31 cellular contexts compared by ENCODE assay signal in genomic region chr7:154564676-154565075, GRCh38.
"Had no signal": no experiment of that assay in that cellular context is flagged by ENCODE, and none has a peak within 500 bp of the region (broad histone marks: within the 10 kb centered on the region; RNA-seq: fewer than 3 reads in every experiment).

No MANE protein-coding gene starts in this region.

- H3K27ac Mint-ChIP-seq: activated B cell treated with CpG ODN at 0.5 μM for 24 hours; activated CD4-positive, alpha-beta memory T cell treated with anti-CD3 and anti-CD28 coated beads, Interleukin-2, amount 10 ng/mL, durations not matched to agents 7 days and 5 days; activated naive CD8-positive, alpha-beta T cell; activated T-cell treated with anti-CD3 and anti-CD28 coated beads, Interleukin-2, amount 50 U/mL, for 24 hours; activated T-cell treated with anti-CD3 and anti-CD28 coated beads, Interleukin-2, amount 50 U/mL, for 72 hours; dendritic cell treated with granulocyte-macrophage colony-stimulating factor and Interleukin-4, amounts not matched to agents 40 ng/mL and 50 ng/mL, for 4 days; effector memory CD8-positive, alpha-beta T cell; T-helper 17 cell; T-helper 2 cell treated with Interferon-gamma antibody and Interleukin-4, amounts not matched to agents 5 μg/mL and 100 μg/mL, for 36 hours had no signal

- H3K27me3 Mint-ChIP-seq: activated B cell treated with CpG ODN at 0.5 μM for 24 hours; activated CD4-positive, alpha-beta memory T cell treated with anti-CD3 and anti-CD28 coated beads, Interleukin-2, amount 10 ng/mL, durations not matched to agents 7 days and 5 days; activated T-cell treated with anti-CD3 and anti-CD28 coated beads, Interleukin-2, amount 50 U/mL, for 24 hours; dendritic cell treated with granulocyte-macrophage colony-stimulating factor and Interleukin-4, amounts not matched to agents 40 ng/mL and 50 ng/mL, for 4 days; effector memory CD8-positive, alpha-beta T cell; T-helper 17 cell had no signal

- H3K4me3 ChIP-seq: body of pancreas, coronary artery, esophagus squamous epithelium, gastroesophageal sphincter had no signal

- H3K4me1 Mint-ChIP-seq: activated B cell treated with CpG ODN at 0.5 μM for 24 hours; activated CD4-positive, alpha-beta memory T cell treated with anti-CD3 and anti-CD28 coated beads, Interleukin-2, amount 10 ng/mL, durations not matched to agents 7 days and 5 days; T-helper 17 cell had no signal

- H3K27me3 ChIP-seq: body of pancreas, esophagus squamous epithelium, gastroesophageal sphincter had no signal

- H3K36me3 Mint-ChIP-seq: activated naive CD8-positive, alpha-beta T cell had no signal

- H3K27ac ChIP-seq: body of pancreas, coronary artery, esophagus squamous epithelium, gastroesophageal sphincter, WERI-Rb-1 had no signal

- H3K36me3 ChIP-seq: esophagus squamous epithelium, gastroesophageal sphincter, WERI-Rb-1 had no signal

- ATAC-seq: activated CD4-positive, CD25-positive, alpha-beta regulatory T cell treated with anti-CD3 and anti-CD28 coated beads, Interleukin-2, amount 50 U/mL, for 24 hours; activated T-cell treated with anti-CD3 and anti-CD28 coated beads, Interleukin-2, amount 50 U/mL, for 72 hours; body of pancreas; effector memory CD8-positive, alpha-beta T cell; gastroesophageal sphincter; T-helper 17 cell had no signal

- H3K4me1 ChIP-seq: body of pancreas, esophagus squamous epithelium, gastroesophageal sphincter had no signal

- H3K4me3 Mint-ChIP-seq: activated B cell treated with CpG ODN at 0.5 μM for 24 hours; activated CD4-positive, alpha-beta memory T cell treated with anti-CD3 and anti-CD28 coated beads, Interleukin-2, amount 10 ng/mL, durations not matched to agents 7 days and 5 days; activated naive CD8-positive, alpha-beta T cell; activated T-cell treated with anti-CD3 and anti-CD28 coated beads, Interleukin-2, amount 50 U/mL, for 24 hours; activated T-cell treated with anti-CD3 and anti-CD28 coated beads, Interleukin-2, amount 50 U/mL, for 72 hours; dendritic cell treated with granulocyte-macrophage colony-stimulating factor and Interleukin-4, amounts not matched to agents 40 ng/mL and 50 ng/mL, for 4 days; effector memory CD8-positive, alpha-beta T cell; T-helper 17 cell; T-helper 2 cell treated with Interferon-gamma antibody and Interleukin-4, amounts not matched to agents 5 μg/mL and 100 μg/mL, for 36 hours had no signal

- DNase-seq: activated B cell treated with CpG ODN at 0.5 μM for 24 hours; activated CD4-positive, alpha-beta memory T cell treated with anti-CD3 and anti-CD28 coated beads, Interleukin-2, amount 10 ng/mL, durations not matched to agents 7 days and 5 days; activated CD4-positive, alpha-beta T cell treated with anti-CD3 and anti-CD28 coated beads for 48 hours; activated CD4-positive, alpha-beta T cell treated with anti-CD3 and anti-CD28 coated beads, Interleukin-2, amount 50 U/mL, for 4 hours; activated CD8-positive, alpha-beta memory T cell treated with anti-CD3 and anti-CD28 coated beads, Interleukin-2, amount 50 U/mL, for 48 hours; activated gamma-delta T cell treated with Interleukin-2 at 50 U/mL for 16 hours; activated naive CD4-positive, alpha-beta T cell treated with anti-CD3 and anti-CD28 coated beads, Interleukin-2, amount 50 U/mL, for 16 hours; activated naive CD4-positive, alpha-beta T cell treated with Interleukin-2 at 50 U/mL for 16 hours; activated T-cell treated with anti-CD3 and anti-CD28 coated beads for 4 hours; activated T-cell treated with anti-CD3 and anti-CD28 coated beads, Interleukin-2, amount 50 U/mL, for 24 hours; activated T-cell treated with anti-CD3 and anti-CD28 coated beads, Interleukin-2, amount 50 U/mL, for 72 hours; amniotic stem cell; aorta; body of pancreas; central memory CD4-positive, alpha-beta T cell; cerebellar nuclear complex; effector CD4-positive, alpha-beta T cell; effector memory CD8-positive, alpha-beta T cell; erythroblast; esophagus squamous epithelium; foreskin melanocyte; T-helper 1 cell; T-helper 17 cell; T1000; WERI-Rb-1 had no signal

- H3K9me3 Mint-ChIP-seq: dendritic cell treated with granulocyte-macrophage colony-stimulating factor and Interleukin-4, amounts not matched to agents 40 ng/mL and 50 ng/mL, for 4 days; T-helper 2 cell treated with Interferon-gamma antibody and Interleukin-4, amounts not matched to agents 5 μg/mL and 100 μg/mL, for 36 hours had no signal
